Comparison of ENCODE assay signal across 13 cellular contexts in genomic region chr6:5501837-5502236, GRCh38.
A peak's percentile ranks its signal among the peaks of the same experiment; 100 is the strongest.
DNase-seq lines count a peak whose midpoint lies in the region; ATAC-seq and TF ChIP-seq lines count a peak whose summit lies in the region.
"Had no signal": no experiment of that assay in that cellular context is flagged by ENCODE, and none has a peak within 500 bp of the region (broad histone marks: within the 10 kb centered on the region; RNA-seq: fewer than 3 reads in every experiment).

No MANE protein-coding gene starts in this region.

- peak; percentile 24 for DNase-seq in NCI-H2107 treated with DMSO at 0.1 percent for 48 hours (lab: John Stamatoyannopoulos, UW; ENCODE audit: unreplicated experiment)
- DNase-seq in NCI-H2107 (lab: John Stamatoyannopoulos, UW): no peak
- peak; percentile 94 for DNase-seq in NCI-H146 treated with DMSO at 0.1 percent for 48 hours (lab: John Stamatoyannopoulos, UW; ENCODE audit: unreplicated experiment)
- peak; percentile 99 for DNase-seq in SHP77 (lab: John Stamatoyannopoulos, UW)
- peak; percentile 77 for DNase-seq in myocyte (ENCODE audit: low read depth)
- DNase-seq in HUDEP-2 (lab: John Stamatoyannopoulos, UW; ENCODE audit: unreplicated experiment in 76 of 76): no peak
- DNase-seq in HEK293T (ENCODE audit: extremely low spot score): no peak
- DNase-seq: activated CD4-positive, alpha-beta T cell treated with anti-CD3 and anti-CD28 coated beads, Interleukin-2, amount 50 U/mL, for 4 hours; activated naive CD4-positive, alpha-beta T cell treated with Interleukin-2 at 50 U/mL for 16 hours; aorta; head of caudate nucleus; NCI-H1436 treated with DMSO at 0.1 percent for 48 hours had no signal

- CTCF ChIA-PET in HEK293T (lab: Yijun Ruan, JAX): no interaction called here

- ATAC-seq in HG03139 (IDR thresholded peaks at IDR 0.05; ENCODE audit: unreplicated experiment): no peak

- POLR2A ChIA-PET in HEK293T (lab: Yijun Ruan, JAX): no interaction called here

TF ChIP-seq in HEK293T, 16 proteins besides CTCF, POLR2A, EP300 and RAD21:
- TF ChIP-seq SP1 (IDR thresholded peaks at IDR 0.05): no peak
- TF ChIP-seq PKNOX1 (IDR thresholded peaks at IDR 0.05): no peak
- no peak for TF ChIP-seq LEF1 (IDR thresholded peaks at IDR 0.05; ENCODE audit: borderline replicate concordance)
- no peak for TF ChIP-seq HDGF (IDR thresholded peaks at IDR 0.05; ENCODE audit: borderline replicate concordance)
- no peak for TF ChIP-seq TARDBP (IDR thresholded peaks at IDR 0.05)
- TF ChIP-seq BHLHE40 (IDR thresholded peaks at IDR 0.05; ENCODE audit: borderline replicate concordance): no peak
- no peak for TF ChIP-seq FOXK2 (IDR thresholded peaks at IDR 0.05)
- no peak for TF ChIP-seq FOXA1 (IDR thresholded peaks at IDR 0.05)
- no peak for TF ChIP-seq SUZ12 (IDR thresholded peaks at IDR 0.05)
- TF ChIP-seq ARNT (IDR thresholded peaks at IDR 0.05): no peak
- TF ChIP-seq L3MBTL2 (conservative IDR thresholded peaks at IDR 0.05): no peak

Comparison
In these comparisons a context has a peak if more than half of its experiments do, and no peak if none do; other contexts are left out.
1. DNase-seq: peak in NCI-H2107 treated with DMSO at 0.1 percent for 48 hours (single experiment), NCI-H146 treated with DMSO at 0.1 percent for 48 hours (single experiment), SHP77 (2 of 2) and myocyte (single experiment); none in NCI-H2107 (single experiment), HUDEP-2 (0 of 76) and HEK293T (single experiment).